ENCODE assay signal across 1 cellular context in the genomic region with DNA sequence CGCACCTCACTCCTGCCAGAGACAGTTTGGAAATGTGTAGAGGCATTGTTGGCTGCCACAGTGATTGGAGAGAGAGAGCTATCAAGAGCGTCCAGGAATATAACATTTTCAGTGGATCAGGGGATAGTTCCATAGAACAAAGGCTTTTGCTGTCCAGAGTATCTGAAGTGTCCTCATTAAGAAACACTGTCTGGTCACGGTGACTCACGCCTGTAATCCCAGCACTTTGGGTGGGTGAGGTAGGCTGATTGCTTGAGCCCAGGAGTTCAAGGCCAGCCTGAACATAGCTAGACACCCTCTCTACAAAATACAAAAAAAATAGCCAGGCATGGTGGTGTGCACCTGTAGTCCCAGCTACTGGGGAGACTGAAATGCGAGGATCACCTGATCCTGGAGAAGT.
TF ChIP-seq lines count a peak whose summit lies in the region.

No MANE protein-coding gene starts in this region.

TF ChIP-seq in HepG2, 621 proteins besides CTCF, POLR2A, EP300 and RAD21 (continued from another document):
- TF ChIP-seq, protein P1, sequence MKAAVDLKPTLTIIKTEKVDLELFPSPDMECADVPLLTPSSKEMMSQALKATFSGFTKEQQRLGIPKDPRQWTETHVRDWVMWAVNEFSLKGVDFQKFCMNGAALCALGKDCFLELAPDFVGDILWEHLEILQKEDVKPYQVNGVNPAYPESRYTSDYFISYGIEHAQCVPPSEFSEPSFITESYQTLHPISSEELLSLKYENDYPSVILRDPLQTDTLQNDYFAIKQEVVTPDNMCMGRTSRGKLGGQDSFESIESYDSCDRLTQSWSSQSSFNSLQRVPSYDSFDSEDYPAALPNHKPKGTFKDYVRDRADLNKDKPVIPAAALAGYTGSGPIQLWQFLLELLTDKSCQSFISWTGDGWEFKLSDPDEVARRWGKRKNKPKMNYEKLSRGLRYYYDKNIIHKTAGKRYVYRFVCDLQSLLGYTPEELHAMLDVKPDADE (CRISPR knock-in tag; IDR thresholded peaks at IDR 0.05): no peak
TF ChIP-seq in HepG2: peak in this region for 10.
